19 cellular contexts compared by ENCODE assay signal in the genomic region with DNA sequence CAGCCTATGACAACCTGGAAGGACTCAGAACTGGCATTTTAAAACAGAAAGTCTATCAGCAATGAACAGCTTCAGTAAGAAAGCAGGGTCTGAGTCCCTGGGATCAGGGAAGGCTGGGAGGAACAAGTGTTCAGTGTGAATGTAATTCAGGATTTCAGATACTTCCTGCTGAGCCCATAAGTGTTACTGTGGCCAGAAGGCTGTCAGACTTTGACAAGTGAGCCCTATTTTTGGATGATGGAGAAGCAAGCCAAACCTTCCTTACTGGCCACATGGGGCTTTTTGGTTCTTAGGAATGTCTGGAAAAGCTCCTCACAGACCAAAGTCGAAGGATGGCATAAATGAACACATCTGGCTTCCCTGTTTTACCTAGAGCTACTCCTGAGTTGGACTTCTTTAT.
DNase-seq lines count a peak whose midpoint lies in the region; ATAC-seq, FAIRE-seq and TF ChIP-seq lines count a peak whose summit lies in the region.
"Had no signal": no experiment of that assay in that cellular context is flagged by ENCODE, and none has a peak within 500 bp of the region (broad histone marks: within the 10 kb centered on the region; RNA-seq: fewer than 3 reads in every experiment).

No MANE protein-coding gene starts in this region.

- H3K9me3 ChIP-seq in lower lobe of right lung (no peaks in the 10 kb centered on the region), Peyer's patch (no peaks in the 10 kb centered on the region)
- H3K9me3 ChIP-seq: BE2C, SJSA1 had no signal

- peaks cover 51% of the 10 kb centered on the region for H3K4me1 Mint-ChIP-seq in chondrocyte (ENCODE audit: low read depth)
- peaks cover 46% of the 10 kb centered on the region for H3K4me1 Mint-ChIP-seq in stimulated activated memory B cell treated with anti-CD40 and anti-IgM and Interleukin-4, amounts not matched to agents 10 μg/mL and 1 μg/mL and 100 μg/mL, for 72 hours

- ATAC-seq in stimulated activated memory B cell treated with anti-CD40 and anti-IgM and Interleukin-4, amounts not matched to agents 10 μg/mL and 1 μg/mL and 100 μg/mL, for 72 hours: no peak
- no peak for ATAC-seq in lower lobe of right lung
- ATAC-seq: GM23338 had no signal

- intact Hi-C loops in lower lobe of right lung (cut with DNase I): no loop called here

- TF ChIP-seq CTCF in chondrocyte (IDR thresholded peaks at IDR 0.05): no peak
- TF ChIP-seq CTCF in lower lobe of right lung (IDR thresholded peaks at IDR 0.05): no peak
- TF ChIP-seq CTCF in Peyer's patch (IDR thresholded peaks at IDR 0.05): no peak

- H3K27ac ChIP-seq in lower lobe of right lung: no peak overlapping the region
- H3K27ac ChIP-seq in Peyer's patch: no peak overlapping the region
- H3K27ac ChIP-seq: RWPE1 had no signal

- TF ChIP-seq POLR2A in H54 (IDR thresholded peaks at IDR 0.05; ENCODE audit: low read depth, low read length) (no peak), Peyer's patch (IDR thresholded peaks at IDR 0.05) (no peak)

- peak; percentile 91 for FAIRE-seq in H54 (lab: Jason Lieb, UNC)

- peak; percentile 11 for DNase-seq in CD1c-positive myeloid dendritic cell (ENCODE audit: extremely low spot score)
- DNase-seq in H54 (ENCODE audit: insufficient read length, low spot score): no peak
- DNase-seq in chondrocyte (ENCODE audit: low spot score): no peak
- no peak for DNase-seq in activated naive CD4-positive, alpha-beta T cell treated with Interleukin-2 at 50 U/mL for 16 hours
- DNase-seq in lower lobe of right lung: no peak
- no peak for DNase-seq in Peyer's patch
- DNase-seq: BE2C; Calu3; CD4-positive, alpha-beta memory T cell; DMS53; NCI-H1417 treated with DMSO at 0.1 percent for 48 hours; NCI-H2029; NCI-H2171; NCI-H446 treated with DMSO at 0.1 percent for 48 hours; NCI-H748 treated with DMSO at 0.1 percent for 48 hours had no signal

- peaks cover 9% of the 10 kb centered on the region for H3K9me3 Mint-ChIP-seq in chondrocyte (ENCODE audit: low read depth)
- no peaks in the 10 kb centered on the region for H3K9me3 Mint-ChIP-seq in stimulated activated memory B cell treated with anti-CD40 and anti-IgM and Interleukin-4, amounts not matched to agents 10 μg/mL and 1 μg/mL and 100 μg/mL, for 72 hours
- H3K9me3 Mint-ChIP-seq: CD4-positive, alpha-beta memory T cell; GM23338 had no signal

- no peaks in the 10 kb centered on the region for H3K36me3 Mint-ChIP-seq in chondrocyte (ENCODE audit: low read depth)
- no peaks in the 10 kb centered on the region for H3K36me3 Mint-ChIP-seq in stimulated activated memory B cell treated with anti-CD40 and anti-IgM and Interleukin-4, amounts not matched to agents 10 μg/mL and 1 μg/mL and 100 μg/mL, for 72 hours

- H3K4me3 ChIP-seq in lower lobe of right lung: no peak overlapping the region
- H3K4me3 ChIP-seq in Peyer's patch: no peak overlapping the region
- H3K4me3 ChIP-seq: GM23338, SJSA1 had no signal

- peak overlapping the region; percentile 23 for H3K27ac Mint-ChIP-seq in chondrocyte (ENCODE audit: unreplicated experiment)
- H3K27ac Mint-ChIP-seq in stimulated activated memory B cell treated with anti-CD40 and anti-IgM and Interleukin-4, amounts not matched to agents 10 μg/mL and 1 μg/mL and 100 μg/mL, for 72 hours: peak overlapping the region; percentile 46

- H3K4me3 Mint-ChIP-seq in chondrocyte (ENCODE audit: unreplicated experiment): no peak overlapping the region
- no peak overlapping the region for H3K4me3 Mint-ChIP-seq in stimulated activated memory B cell treated with anti-CD40 and anti-IgM and Interleukin-4, amounts not matched to agents 10 μg/mL and 1 μg/mL and 100 μg/mL, for 72 hours
- H3K4me3 Mint-ChIP-seq: CD4-positive, alpha-beta memory T cell; GM23338 had no signal

- H3K27me3 ChIP-seq in lower lobe of right lung (ENCODE audit: low read depth) (no peaks in the 10 kb centered on the region), Peyer's patch (no peaks in the 10 kb centered on the region)
- H3K27me3 ChIP-seq: BE2C, SJSA1 had no signal

- H3K4me1 ChIP-seq in lower lobe of right lung (peaks cover 22% of the 10 kb centered on the region), Peyer's patch (peaks cover 0 to 12% (median 3%) of the 10 kb centered on the region in 4 donors)

- H3K27me3 Mint-ChIP-seq in chondrocyte (ENCODE audit: low read depth): no peaks in the 10 kb centered on the region
- H3K27me3 Mint-ChIP-seq in stimulated activated memory B cell treated with anti-CD40 and anti-IgM and Interleukin-4, amounts not matched to agents 10 μg/mL and 1 μg/mL and 100 μg/mL, for 72 hours: no peaks in the 10 kb centered on the region
- H3K27me3 Mint-ChIP-seq: CD4-positive, alpha-beta memory T cell had no signal

- H3K36me3 ChIP-seq in lower lobe of right lung (no peaks in the 10 kb centered on the region), Peyer's patch (no peaks in the 10 kb centered on the region)
- H3K36me3 ChIP-seq: BE2C, SJSA1 had no signal
